In the genomic region with DNA sequence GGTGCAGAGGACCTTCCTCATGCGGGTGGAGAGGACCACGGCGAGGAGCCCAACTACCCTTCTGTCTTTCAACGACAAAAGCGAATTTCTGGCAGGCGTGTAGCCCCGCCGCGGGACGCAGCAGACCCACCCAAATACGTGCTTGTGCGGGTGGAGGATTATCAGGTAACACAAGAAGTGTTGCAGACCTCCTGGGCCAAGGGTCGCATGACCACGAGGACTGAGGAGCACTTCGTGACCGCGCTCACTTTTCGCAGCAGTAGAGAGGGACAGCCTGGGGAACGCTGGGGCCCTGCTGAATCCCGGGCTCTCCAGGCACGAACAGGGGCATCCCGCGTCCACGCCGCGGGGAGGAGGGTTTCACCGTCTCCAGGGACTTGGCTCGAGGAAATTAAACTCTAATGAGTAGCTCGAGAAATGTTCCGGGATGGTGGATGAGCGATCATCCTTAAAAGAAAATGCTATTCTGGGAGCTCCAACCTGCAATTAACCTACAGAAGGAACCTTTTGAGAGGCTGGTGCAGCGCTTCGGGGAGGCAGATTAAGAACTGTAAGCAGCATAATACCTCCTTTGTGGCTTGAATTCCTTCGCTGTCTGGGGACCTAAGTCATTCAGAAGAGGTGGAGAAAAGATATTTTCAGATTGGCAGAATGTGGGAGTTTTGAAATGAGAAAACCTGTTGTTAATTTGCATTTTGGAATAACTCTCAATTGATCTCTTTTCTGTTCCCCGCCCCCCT, we compare ENCODE assay signal across 8 cellular contexts. TPM values are rescaled to one million over a fixed set of nuclear protein-coding genes. Genes with fewer than 3 reads are reported as not detected.
A peak's percentile ranks its signal among the peaks of the same experiment; 100 is the strongest.
DNase-seq lines count a peak whose midpoint lies in the region; ATAC-seq and TF ChIP-seq lines count a peak whose summit lies in the region.

No MANE protein-coding gene starts in this region.

- peaks cover 10% of the 10 kb centered on the region for H3K4me1 ChIP-seq in mucosa of stomach (ENCODE audit: control insufficient read depth, insufficient read depth, low read length)

- H3K27ac Mint-ChIP-seq in effector memory CD8-positive, alpha-beta T cell, result no peak overlapping the region

- peaks cover 21 to 34% of the 10 kb centered on the region in 2 donors for H3K27me3 Mint-ChIP-seq in effector memory CD8-positive, alpha-beta T cell

- peak overlapping the region; percentile 87 for H3K9ac ChIP-seq in mucosa of stomach (ENCODE audit: low read length)

- H3K4me3 ChIP-seq in AG09309 (ENCODE audit: control insufficient read depth, low read depth, low read length), result peak overlapping the region; percentile 28
- peak overlapping the region; percentile 91 for H3K4me3 ChIP-seq in mucosa of stomach (ENCODE audit: low read length)

- no peak for TF ChIP-seq CTCF in AG09309 (IDR thresholded peaks at IDR 0.05; ENCODE audit: control insufficient read depth, insufficient read depth, low read depth, low read length, missing control alignments)

- no peaks in the 10 kb centered on the region for H3K36me3 Mint-ChIP-seq in effector memory CD8-positive, alpha-beta T cell (ENCODE audit: insufficient read depth)

- no peaks in the 10 kb centered on the region for H3K9me3 Mint-ChIP-seq in effector memory CD8-positive, alpha-beta T cell

- peaks cover 16 to 17% of the 10 kb centered on the region in 2 donors for H3K4me1 Mint-ChIP-seq in effector memory CD8-positive, alpha-beta T cell (ENCODE audit: low read depth in 2 of 2)

- H3K9me3 ChIP-seq in mucosa of stomach (ENCODE audit: control insufficient read depth, low read length), result no peaks in the 10 kb centered on the region

- no peaks in the 10 kb centered on the region for H3K36me3 ChIP-seq in mucosa of stomach (ENCODE audit: control insufficient read depth, insufficient read depth, low read length)

- peaks cover 9% of the 10 kb centered on the region for H3K27me3 ChIP-seq in mucosa of stomach (ENCODE audit: control insufficient read depth, insufficient read depth, low read length)

- H3K4me3 Mint-ChIP-seq in effector memory CD8-positive, alpha-beta T cell, result peak overlapping the region; percentile 71 to 74

- DNase-seq in AG09309 (ENCODE audit: low read depth), result no peak
- peak; percentile 57 for DNase-seq in RKO (ENCODE audit: low spot score)
- no peak for DNase-seq in effector memory CD8-positive, alpha-beta T cell
- no peak for DNase-seq in mesenteric fat pad (ENCODE audit: low spot score)

- ATAC-seq in GM18867 (IDR thresholded peaks at IDR 0.05; ENCODE audit: unreplicated experiment) (peak; percentile 40), HG03025 (IDR thresholded peaks at IDR 0.05; ENCODE audit: low FRiP score, unreplicated experiment) (peak; percentile 35), GM18520 (IDR thresholded peaks at IDR 0.05; ENCODE audit: unreplicated experiment) (no peak)
- no peak for ATAC-seq in effector memory CD8-positive, alpha-beta T cell (replicated peaks)

RNA-seq across cellular contexts. Expression of gene C6orf141, which starts 0.8 kb away (rescaled TPM):
- 3.9 TPM for total RNA-seq in mesenteric fat pad

RNA-seq across cellular contexts. Expression of gene GLYATL3, which starts 51.6 kb away (rescaled TPM):
- not detected for total RNA-seq in mesenteric fat pad

Comparison
In these comparisons a context has a peak if more than half of its experiments do, and no peak if none do; other contexts are left out.
1. ATAC-seq: peak in GM18867 (single experiment) and HG03025 (single experiment); none in effector memory CD8-positive, alpha-beta T cell (single experiment) and GM18520 (single experiment).